ENCODE assay signal across 22 cellular contexts in the genomic region with DNA sequence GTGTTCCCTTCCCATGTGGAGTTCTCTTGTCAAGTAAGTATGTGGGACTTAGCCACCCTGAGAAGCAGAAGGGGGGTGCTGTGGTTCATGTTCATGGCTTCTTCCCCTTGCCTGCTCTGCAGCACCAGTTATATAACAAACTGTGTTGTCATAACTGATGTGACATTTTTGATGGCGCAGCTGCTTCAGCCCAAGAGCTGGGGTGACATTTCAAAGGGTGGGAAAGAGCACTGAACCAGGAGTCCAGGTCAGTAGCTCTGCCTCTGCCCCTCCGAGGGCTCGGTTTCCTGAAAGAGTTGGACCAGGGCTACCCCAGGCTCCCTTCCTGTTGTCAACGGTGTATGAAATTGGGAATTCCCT. TPM values are rescaled to one million over a fixed set of nuclear protein-coding genes. Genes with fewer than 3 reads are reported as not detected.
A peak's percentile ranks its signal among the peaks of the same experiment; 100 is the strongest.
DNase-seq lines count a peak whose midpoint lies in the region; ATAC-seq and TF ChIP-seq lines count a peak whose summit lies in the region.
"Had no signal": no experiment of that assay in that cellular context is flagged by ENCODE, and none has a peak within 500 bp of the region (broad histone marks: within the 10 kb centered on the region; RNA-seq: fewer than 3 reads in every experiment).

No MANE protein-coding gene starts in this region.

- H3K4me3 Mint-ChIP-seq in activated T-cell treated with anti-CD3 and anti-CD28 coated beads, Interleukin-2, amount 50 U/mL, for 72 hours = peak overlapping the region; percentile 76 to 80
- H3K4me3 Mint-ChIP-seq in activated naive CD8-positive, alpha-beta T cell treated with anti-CD3 and anti-CD28 coated beads, Interleukin-2, amount 50 U/mL, for 24 hours = peak overlapping the region; percentile 42
- peak overlapping the region; percentile 61 for H3K4me3 Mint-ChIP-seq in stimulated activated naive CD8-positive, alpha-beta T cell treated with anti-CD3 and anti-CD28 coated beads, Interleukin-15, Interleukin-2, amounts not matched to agents 100 ng/mL and 50 ng/mL, for 24 hours
- H3K4me3 Mint-ChIP-seq in Calu3 (ENCODE audit: low read depth, unreplicated experiment) = no peak overlapping the region

- H4K20me1 ChIP-seq in OCI-LY3 (ENCODE audit: insufficient read depth, low read length) = peaks cover 17% of the 10 kb centered on the region

- H3K4me1 ChIP-seq in OCI-LY3 (ENCODE audit: low read length) = peaks cover 38% of the 10 kb centered on the region

- no peak overlapping the region for H2AFZ ChIP-seq in OCI-LY3 (ENCODE audit: low read depth, low read length)

- H3K4me3 ChIP-seq in OCI-LY3 (ENCODE audit: low read length) = peak overlapping the region; percentile 4; the same call in 1 of the 2 replicates
- H3K4me3 ChIP-seq: cardiac muscle cell, lower lobe of right lung, thoracic aorta had no signal

- H3K27me3 ChIP-seq in OCI-LY3 (ENCODE audit: low read depth, low read length) = peaks cover 70% of the 10 kb centered on the region

- H3K27ac ChIP-seq in OCI-LY3 (ENCODE audit: low read length) = no peak overlapping the region
- H3K27ac ChIP-seq: cardiac muscle cell, lower lobe of right lung, thoracic aorta had no signal

- H3K27ac Mint-ChIP-seq in activated T-cell treated with anti-CD3 and anti-CD28 coated beads, Interleukin-2, amount 50 U/mL, for 72 hours = peak overlapping the region; percentile 90
- H3K27ac Mint-ChIP-seq in activated naive CD8-positive, alpha-beta T cell treated with anti-CD3 and anti-CD28 coated beads, Interleukin-2, amount 50 U/mL, for 24 hours = peak overlapping the region; percentile 82
- peak overlapping the region; percentile 87 for H3K27ac Mint-ChIP-seq in stimulated activated naive CD8-positive, alpha-beta T cell treated with anti-CD3 and anti-CD28 coated beads, Interleukin-15, Interleukin-2, amounts not matched to agents 100 ng/mL and 50 ng/mL, for 24 hours
- H3K27ac Mint-ChIP-seq in Calu3 (ENCODE audit: unreplicated experiment) = no peak overlapping the region

- peaks cover 9% of the 10 kb centered on the region for H3K4me1 Mint-ChIP-seq in activated T-cell treated with anti-CD3 and anti-CD28 coated beads, Interleukin-2, amount 50 U/mL, for 72 hours (ENCODE audit: low read depth)
- peaks cover 14% of the 10 kb centered on the region for H3K4me1 Mint-ChIP-seq in activated naive CD8-positive, alpha-beta T cell treated with anti-CD3 and anti-CD28 coated beads, Interleukin-2, amount 50 U/mL, for 24 hours
- peaks cover 14% of the 10 kb centered on the region for H3K4me1 Mint-ChIP-seq in stimulated activated naive CD8-positive, alpha-beta T cell treated with anti-CD3 and anti-CD28 coated beads, Interleukin-15, Interleukin-2, amounts not matched to agents 100 ng/mL and 50 ng/mL, for 24 hours (ENCODE audit: low read depth)
- no peaks in the 10 kb centered on the region for H3K4me1 Mint-ChIP-seq in Calu3 (ENCODE audit: low read depth, unreplicated experiment)

- TF ChIP-seq CTCF in OCI-LY3 (IDR thresholded peaks at IDR 0.05; ENCODE audit: low read depth, low read length) = no peak
- TF ChIP-seq CTCF in Calu3 (IDR thresholded peaks at IDR 0.05; ENCODE audit: unreplicated experiment) = no peak

- no peaks in the 10 kb centered on the region for H3K36me3 Mint-ChIP-seq in activated T-cell treated with anti-CD3 and anti-CD28 coated beads, Interleukin-2, amount 50 U/mL, for 72 hours (ENCODE audit: insufficient read depth in 2 of 2)
- no peaks in the 10 kb centered on the region for H3K36me3 Mint-ChIP-seq in activated naive CD8-positive, alpha-beta T cell treated with anti-CD3 and anti-CD28 coated beads, Interleukin-2, amount 50 U/mL, for 24 hours (ENCODE audit: low read depth)
- no peaks in the 10 kb centered on the region for H3K36me3 Mint-ChIP-seq in stimulated activated naive CD8-positive, alpha-beta T cell treated with anti-CD3 and anti-CD28 coated beads, Interleukin-15, Interleukin-2, amounts not matched to agents 100 ng/mL and 50 ng/mL, for 24 hours (ENCODE audit: low read depth)
- H3K36me3 Mint-ChIP-seq in Calu3 (ENCODE audit: insufficient read depth, unreplicated experiment) = no peaks in the 10 kb centered on the region

- DNase-seq in activated T-cell treated with anti-CD3 and anti-CD28 coated beads, Interleukin-2, amount 50 U/mL, for 72 hours = no peak
- DNase-seq in activated T-cell treated with anti-CD3 and anti-CD28 coated beads for 4 hours (no peak), ureter (ENCODE audit: low spot score) (no peak), Calu3 (no peak)
- DNase-seq in activated naive CD8-positive, alpha-beta T cell treated with anti-CD3 and anti-CD28 coated beads, Interleukin-2, amount 50 U/mL, for 24 hours = no peak
- DNase-seq: dermis blood vessel endothelial cell, DMS53, foreskin fibroblast, H7, lower lobe of right lung, MM.1S, NCI-H1436, NCI-H2171 treated with DMSO at 0.1 percent for 48 hours, NCI-H69, SW 1271 had no signal

- no peaks in the 10 kb centered on the region for H3K9me3 Mint-ChIP-seq in activated T-cell treated with anti-CD3 and anti-CD28 coated beads, Interleukin-2, amount 50 U/mL, for 72 hours
- H3K9me3 Mint-ChIP-seq in activated naive CD8-positive, alpha-beta T cell treated with anti-CD3 and anti-CD28 coated beads, Interleukin-2, amount 50 U/mL, for 24 hours = peaks cover 3% of the 10 kb centered on the region
- no peaks in the 10 kb centered on the region for H3K9me3 Mint-ChIP-seq in stimulated activated naive CD8-positive, alpha-beta T cell treated with anti-CD3 and anti-CD28 coated beads, Interleukin-15, Interleukin-2, amounts not matched to agents 100 ng/mL and 50 ng/mL, for 24 hours
- no peaks in the 10 kb centered on the region for H3K9me3 Mint-ChIP-seq in Calu3 (ENCODE audit: low read depth, unreplicated experiment)
- H3K9me3 Mint-ChIP-seq: activated T-helper 2 cell treated with anti-CD3 and anti-CD28 coated beads, Interferon-gamma antibody, Interleukin-2, Interleukin-4, amounts not matched to agents 10 μg/mL and 5 μg/mL and 100 μg/mL, durations not matched to agents 14 hours and 24 hours and 36 hours had no signal

- peak overlapping the region; percentile 58 for H3K4me2 ChIP-seq in OCI-LY3 (ENCODE audit: low read length)

- no peaks in the 10 kb centered on the region for H3K79me2 ChIP-seq in OCI-LY3 (ENCODE audit: low read length)

- BruUV-seq in Calu3 (replicated peaks; lab: Mats Ljungman, UMichigan) = no TSS peak

- H3K27me3 Mint-ChIP-seq in activated T-cell treated with anti-CD3 and anti-CD28 coated beads, Interleukin-2, amount 50 U/mL, for 72 hours (ENCODE audit: low read depth) = peaks cover 38% of the 10 kb centered on the region
- peaks cover 33% of the 10 kb centered on the region for H3K27me3 Mint-ChIP-seq in activated naive CD8-positive, alpha-beta T cell treated with anti-CD3 and anti-CD28 coated beads, Interleukin-2, amount 50 U/mL, for 24 hours
- peaks cover 34% of the 10 kb centered on the region for H3K27me3 Mint-ChIP-seq in stimulated activated naive CD8-positive, alpha-beta T cell treated with anti-CD3 and anti-CD28 coated beads, Interleukin-15, Interleukin-2, amounts not matched to agents 100 ng/mL and 50 ng/mL, for 24 hours
- H3K27me3 Mint-ChIP-seq in Calu3 (ENCODE audit: unreplicated experiment) = peaks cover 41% of the 10 kb centered on the region

- intact Hi-C loops in Calu3 (cut with micrococcal nuclease; ENCODE audit: unreplicated experiment) = no loop called here

- CTCF ChIA-PET in Calu3 (lab: Charles Lee) = no interaction called here

- H3K36me3 ChIP-seq in OCI-LY3 (replicated peaks; ENCODE audit: low read depth, low read length) = no peaks in the 10 kb centered on the region
- H3K36me3 ChIP-seq: cardiac muscle cell, lower lobe of right lung, thoracic aorta had no signal

- peak; percentile 1 for ATAC-seq in activated T-cell treated with anti-CD3 and anti-CD28 coated beads, Interleukin-2, amount 50 U/mL, for 72 hours (replicated peaks in 1 of 2)
- ATAC-seq in activated naive CD8-positive, alpha-beta T cell treated with anti-CD3 and anti-CD28 coated beads, Interleukin-2, amount 50 U/mL, for 24 hours = no peak
- no peak for ATAC-seq in HG02588 (IDR thresholded peaks at IDR 0.05; ENCODE audit: unreplicated experiment)
- ATAC-seq: lower lobe of right lung, Right ventricle myocardium inferior had no signal

- H3K9ac ChIP-seq in OCI-LY3 (ENCODE audit: low read length) = no peak overlapping the region

- no peaks in the 10 kb centered on the region for H3K9me3 ChIP-seq in OCI-LY3 (ENCODE audit: insufficient read depth, low read length)
- H3K9me3 ChIP-seq: lower lobe of right lung, thoracic aorta had no signal

RNA-seq across cellular contexts. Expression of gene GNAO1, which starts 7.4 kb away (rescaled TPM):
- 10 to 100 TPM; 12.2 to 21.0 TPM for total RNA-seq in activated T-cell treated with anti-CD3 and anti-CD28 coated beads, Interleukin-2, amount 50 U/mL, for 72 hours
- total RNA-seq in ureter (23.8 TPM), Calu3 (2022) (0.17 TPM in 1 of 2 replicates, not detected in the other)
- total RNA-seq: dermis blood vessel endothelial cell had no signal

Comparison
In these comparisons a context has a peak if more than half of its experiments do, and no peak if none do; other contexts are left out.
1. ATAC-seq: peak in activated T-cell treated with anti-CD3 and anti-CD28 coated beads, Interleukin-2, amount 50 U/mL, for 72 hours (2 of 2); none in activated naive CD8-positive, alpha-beta T cell treated with anti-CD3 and anti-CD28 coated beads, Interleukin-2, amount 50 U/mL, for 24 hours (single experiment) and HG02588 (single experiment).
2. RNA of gene GNAO1, which starts 7.4 kb away (total RNA-seq): 23.8 TPM in ureter (single experiment) and 12.2 to 21.0 TPM in activated T-cell treated with anti-CD3 and anti-CD28 coated beads, Interleukin-2, amount 50 U/mL, for 72 hours; 0.17 TPM in Calu3; every median in the first group is over 10 times any median in the second.